ENCODE assay signal across 9 cellular contexts in the genomic region with DNA sequence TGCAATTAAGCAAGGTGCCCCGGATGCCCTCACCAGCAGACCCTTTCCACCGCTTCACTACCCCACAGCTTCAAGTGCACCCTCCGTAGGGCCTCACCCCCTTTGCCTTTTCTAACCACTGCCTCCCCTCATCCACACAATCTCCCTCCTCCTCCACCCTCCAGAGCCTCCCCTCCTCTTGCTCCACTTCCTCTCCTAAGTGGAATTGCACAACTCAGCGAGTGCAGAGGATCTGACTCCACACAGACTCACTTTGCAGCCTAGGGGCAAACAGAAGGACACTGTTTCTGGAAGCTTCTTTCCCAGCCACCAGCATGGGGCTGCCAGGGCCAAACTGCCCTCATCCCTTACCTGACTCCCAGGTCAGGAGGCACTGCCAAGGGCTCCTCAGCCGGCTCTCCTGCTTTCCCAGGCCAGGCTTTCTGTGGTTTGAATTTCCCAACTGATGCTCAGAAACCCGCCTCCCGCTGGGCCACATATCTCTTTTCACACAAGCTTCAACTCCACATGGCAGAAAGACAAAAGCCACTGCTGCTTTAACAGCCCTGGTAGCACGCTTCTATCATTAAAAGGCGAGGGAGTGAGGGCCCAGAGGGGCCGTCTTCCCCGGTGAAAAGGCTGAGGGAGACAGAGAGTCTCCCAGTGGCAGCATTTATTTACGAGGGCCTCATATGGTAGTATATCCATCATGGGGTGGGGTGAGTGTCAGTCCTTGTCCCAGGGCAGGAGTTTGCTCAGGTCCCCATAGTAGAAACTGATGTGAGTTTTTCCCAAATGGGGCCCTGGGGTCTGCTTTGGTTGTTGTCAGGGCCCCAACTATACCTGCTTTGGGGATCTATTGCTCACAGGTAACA.
A peak's percentile ranks its signal among the peaks of the same experiment; 100 is the strongest.
DNase-seq lines count a peak whose midpoint lies in the region; ATAC-seq and TF ChIP-seq lines count a peak whose summit lies in the region.
"Had no signal": no experiment of that assay in that cellular context is flagged by ENCODE, and none has a peak within 500 bp of the region (broad histone marks: within the 10 kb centered on the region; RNA-seq: fewer than 3 reads in every experiment).

No MANE protein-coding gene starts in this region.

- H3K36me3 Mint-ChIP-seq in CD8-positive, alpha-beta memory T cell = peaks cover 0 to 8% (median 2%) of the 10 kb centered on the region in 3 donors

- peaks cover 6 to 7% of the 10 kb centered on the region in 2 donors for H3K27me3 Mint-ChIP-seq in CD8-positive, alpha-beta memory T cell
- no peaks in the 10 kb centered on the region for H3K27me3 Mint-ChIP-seq in stimulated activated naive CD8-positive, alpha-beta T cell treated with anti-CD3 and anti-CD28 coated beads, Interleukin-15, amount 100 ng/mL, for 72 hours
- H3K27me3 Mint-ChIP-seq: activated T-cell treated with anti-CD3 and anti-CD28 coated beads, Interleukin-2, amount 50 U/mL, for 24 hours had no signal

- 52 to 93% methylated on average over 3 to 8 of the region's 12 CpGs for WGBS in gastroesophageal sphincter (ENCODE audit: low coverage in 1 of 2), 2 donors

- peak overlapping the region; percentile 36 for H3K9ac ChIP-seq in SK-N-MC (ENCODE audit: insufficient read length)
- H3K9ac ChIP-seq in skeletal muscle tissue (ENCODE audit: low read depth in 1 of 3, low read length in 3 of 3) = no peak overlapping the region

- H3K4me1 Mint-ChIP-seq in CD8-positive, alpha-beta memory T cell = peaks cover 9 to 19% (median 9%) of the 10 kb centered on the region in 3 donors
- H3K4me1 Mint-ChIP-seq in stimulated activated naive CD8-positive, alpha-beta T cell treated with anti-CD3 and anti-CD28 coated beads, Interleukin-15, amount 100 ng/mL, for 72 hours = peaks cover 28% of the 10 kb centered on the region

- DNase-seq in HL-60 (ENCODE audit: low read depth in 1 of 2, low spot score in 1 of 2) (peak; percentile 100), SK-N-MC (ENCODE audit: low read depth, low spot score) (peak; percentile 91)
- no peak for DNase-seq in CD8-positive, alpha-beta memory T cell
- no peak for DNase-seq in stimulated activated naive CD8-positive, alpha-beta T cell treated with anti-CD3 and anti-CD28 coated beads, Interleukin-15, amount 100 ng/mL, for 72 hours
- DNase-seq: activated T-cell treated with anti-CD3 and anti-CD28 coated beads, Interleukin-2, amount 50 U/mL, for 24 hours had no signal

- H3K36me3 ChIP-seq in SK-N-MC (ENCODE audit: insufficient read depth, low read length) (no peaks in the 10 kb centered on the region), gastroesophageal sphincter (no peaks in the 10 kb centered on the region), skeletal muscle tissue (ENCODE audit: control insufficient read depth in 3 of 3, insufficient read depth in 3 of 3, low read length in 3 of 3) (no peaks in the 10 kb centered on the region)
- no peaks in the 10 kb centered on the region for H3K36me3 ChIP-seq in CD8-positive, alpha-beta memory T cell (ENCODE audit: insufficient read depth, low read length)

- POLR2A ChIA-PET in CD8-positive, alpha-beta memory T cell (lab: Charles Lee) = no interaction called here

- H3K4me1 ChIP-seq in gastroesophageal sphincter (peaks cover 0 to 24% (median 6%) of the 10 kb centered on the region in 3 donors), skeletal muscle tissue (ENCODE audit: control insufficient read depth in 3 of 3, insufficient read depth in 3 of 3, low read length in 3 of 3) (peaks cover 12 to 31% (median 12%) of the 10 kb centered on the region in 3 donors)
- peaks cover 10% of the 10 kb centered on the region for H3K4me1 ChIP-seq in CD8-positive, alpha-beta memory T cell (ENCODE audit: insufficient read depth, low read length)

- ATAC-seq in gastroesophageal sphincter = peak; percentile 13
- ATAC-seq in HG02678 (IDR thresholded peaks at IDR 0.05; ENCODE audit: unreplicated experiment) = no peak
- no peak for ATAC-seq in GM21360 (IDR thresholded peaks at IDR 0.05; ENCODE audit: unreplicated experiment)
- no peak for ATAC-seq in stimulated activated naive CD8-positive, alpha-beta T cell treated with anti-CD3 and anti-CD28 coated beads, Interleukin-15, amount 100 ng/mL, for 72 hours

- TF ChIP-seq EP300 in gastroesophageal sphincter (IDR thresholded peaks at IDR 0.05) = no peak

- peak overlapping the region in 1 of 8 donors; percentile 70 for H3K27ac Mint-ChIP-seq in CD8-positive, alpha-beta memory T cell
- peak overlapping the region in 1 of 2 donors; percentile 85 for H3K27ac Mint-ChIP-seq in stimulated activated naive CD8-positive, alpha-beta T cell treated with anti-CD3 and anti-CD28 coated beads, Interleukin-15, amount 100 ng/mL, for 72 hours
- H3K27ac Mint-ChIP-seq: activated T-cell treated with anti-CD3 and anti-CD28 coated beads, Interleukin-2, amount 50 U/mL, for 24 hours had no signal

- no peaks in the 10 kb centered on the region for H3K9me3 ChIP-seq in SK-N-MC (ENCODE audit: low read depth, low read length)
- H3K9me3 ChIP-seq in gastroesophageal sphincter = no peaks in the 10 kb centered on the region
- H3K9me3 ChIP-seq in skeletal muscle tissue (ENCODE audit: control insufficient read depth in 3 of 3, low read length in 3 of 3) = no peaks in the 10 kb centered on the region
- H3K9me3 ChIP-seq in CD8-positive, alpha-beta memory T cell (ENCODE audit: low read length) = no peaks in the 10 kb centered on the region

- TF ChIP-seq CTCF in HL-60 (IDR thresholded peaks at IDR 0.05; ENCODE audit: insufficient read depth, low read length) (no peak), gastroesophageal sphincter (IDR thresholded peaks at IDR 0.05) (no peak)

- CTCF ChIA-PET in CD8-positive, alpha-beta memory T cell (lab: Charles Lee) = no interaction called here

- H3K4me3 ChIP-seq in HL-60 (replicated peaks; ENCODE audit: insufficient read depth, low read length) (no peak overlapping the region), SK-N-MC (peak overlapping the region; percentile 62), gastroesophageal sphincter (no peak overlapping the region), skeletal muscle tissue (ENCODE audit: low read length in 3 of 3) (no peak overlapping the region)
- no peak overlapping the region for H3K4me3 ChIP-seq in CD8-positive, alpha-beta memory T cell (ENCODE audit: low read length)

- no peak for TF ChIP-seq POLR2A in gastroesophageal sphincter (IDR thresholded peaks at IDR 0.05)

- H3K4me3 Mint-ChIP-seq in CD8-positive, alpha-beta memory T cell = no peak overlapping the region
- H3K4me3 Mint-ChIP-seq in stimulated activated naive CD8-positive, alpha-beta T cell treated with anti-CD3 and anti-CD28 coated beads, Interleukin-15, amount 100 ng/mL, for 72 hours = no peak overlapping the region
- H3K4me3 Mint-ChIP-seq: activated T-cell treated with anti-CD3 and anti-CD28 coated beads, Interleukin-2, amount 50 U/mL, for 24 hours had no signal

- H3K27ac ChIP-seq in HL-60 (replicated peaks) (peak overlapping the region; percentile 98), SK-N-MC (peak overlapping the region; percentile 93), gastroesophageal sphincter (peak overlapping the region in 3 of 4 donors; percentile 44 to 61 (median 58)), skeletal muscle tissue (ENCODE audit: low read depth, low read length) (peak overlapping the region; percentile 13)
- H3K27ac ChIP-seq in CD8-positive, alpha-beta memory T cell (ENCODE audit: low read depth, low read length) = no peak overlapping the region

- no peaks in the 10 kb centered on the region for H3K9me3 Mint-ChIP-seq in CD8-positive, alpha-beta memory T cell
- no peaks in the 10 kb centered on the region for H3K9me3 Mint-ChIP-seq in stimulated activated naive CD8-positive, alpha-beta T cell treated with anti-CD3 and anti-CD28 coated beads, Interleukin-15, amount 100 ng/mL, for 72 hours
- H3K9me3 Mint-ChIP-seq: activated T-cell treated with anti-CD3 and anti-CD28 coated beads, Interleukin-2, amount 50 U/mL, for 24 hours had no signal

- no peaks in the 10 kb centered on the region for H3K27me3 ChIP-seq in HL-60 (ENCODE audit: insufficient read depth, poor library complexity, severe bottlenecking)
- no peaks in the 10 kb centered on the region for H3K27me3 ChIP-seq in gastroesophageal sphincter
- H3K27me3 ChIP-seq in skeletal muscle tissue (ENCODE audit: control insufficient read depth in 3 of 3, insufficient read depth in 3 of 3, low read length in 3 of 3) = peaks cover 0 to 6% (median 4%) of the 10 kb centered on the region in 3 donors
- H3K27me3 ChIP-seq in CD8-positive, alpha-beta memory T cell (ENCODE audit: insufficient read depth, low read length, poor library complexity, severe bottlenecking) = no peaks in the 10 kb centered on the region

Comparison
In these comparisons a context has a peak if more than half of its experiments do, and no peak if none do; other contexts are left out.
1. DNase-seq: peak in HL-60 (2 of 2) and SK-N-MC (single experiment); none in CD8-positive, alpha-beta memory T cell (0 of 5) and stimulated activated naive CD8-positive, alpha-beta T cell treated with anti-CD3 and anti-CD28 coated beads, Interleukin-15, amount 100 ng/mL, for 72 hours (0 of 2).